Comparison of ENCODE assay signal across 14 cellular contexts in genomic region chr13:76597868-76598267, GRCh38.
"Had no signal": no experiment of that assay in that cellular context is flagged by ENCODE, and none has a peak within 500 bp of the region (broad histone marks: within the 10 kb centered on the region; RNA-seq: fewer than 3 reads in every experiment).

No MANE protein-coding gene starts in this region.

- H3K9me3 Mint-ChIP-seq: activated naive CD4-positive, alpha-beta T cell treated with anti-CD3 and anti-CD28 coated beads, Interleukin-2, amount 50 U/mL, for 24 hours had no signal

- H3K4me3 Mint-ChIP-seq: activated naive CD4-positive, alpha-beta T cell treated with anti-CD3 and anti-CD28 coated beads, Interleukin-2, amount 50 U/mL, for 24 hours; central memory CD8-positive, alpha-beta T cell; immature natural killer cell; neural crest cell had no signal

- H3K27me3 Mint-ChIP-seq: central memory CD8-positive, alpha-beta T cell had no signal

- H3K36me3 Mint-ChIP-seq: activated naive CD4-positive, alpha-beta T cell treated with anti-CD3 and anti-CD28 coated beads, Interleukin-2, amount 50 U/mL, for 24 hours; immature natural killer cell had no signal

- H3K4me1 Mint-ChIP-seq: activated naive CD4-positive, alpha-beta T cell treated with anti-CD3 and anti-CD28 coated beads, Interleukin-2, amount 50 U/mL, for 24 hours; central memory CD8-positive, alpha-beta T cell; immature natural killer cell; neural crest cell had no signal

- DNase-seq: activated CD4-positive, alpha-beta T cell treated with anti-CD3 and anti-CD28 coated beads for 1 hour; activated gamma-delta T cell; cortex of kidney; effector CD4-positive, alpha-beta T cell; immature natural killer cell; kidney glomerular epithelial cell; left ventricle myocardium superior; stimulated activated CD8-positive, alpha-beta memory T cell treated with anti-CD3 and anti-CD28 coated beads, Interleukin-4, amount 100 ng/mL, for 48 hours; stimulated activated naive CD4-positive, alpha-beta T cell; upper lobe of right lung; WERI-Rb-1 had no signal

- H3K27ac Mint-ChIP-seq: activated naive CD4-positive, alpha-beta T cell treated with anti-CD3 and anti-CD28 coated beads, Interleukin-2, amount 50 U/mL, for 24 hours; immature natural killer cell had no signal

- ATAC-seq: left ventricle myocardium superior, upper lobe of right lung had no signal
